1 cellular context compared by ENCODE assay signal in genomic region chr14:65506801-65507200, GRCh38.
A peak's percentile ranks its signal among the peaks of the same experiment; 100 is the strongest.
TF ChIP-seq lines count a peak whose summit lies in the region.

No MANE protein-coding gene starts in this region.

TF ChIP-seq in HepG2, 621 proteins besides CTCF, POLR2A, EP300 and RAD21 (continued from another document and continues in another):
- TF ChIP-seq, protein P1, sequence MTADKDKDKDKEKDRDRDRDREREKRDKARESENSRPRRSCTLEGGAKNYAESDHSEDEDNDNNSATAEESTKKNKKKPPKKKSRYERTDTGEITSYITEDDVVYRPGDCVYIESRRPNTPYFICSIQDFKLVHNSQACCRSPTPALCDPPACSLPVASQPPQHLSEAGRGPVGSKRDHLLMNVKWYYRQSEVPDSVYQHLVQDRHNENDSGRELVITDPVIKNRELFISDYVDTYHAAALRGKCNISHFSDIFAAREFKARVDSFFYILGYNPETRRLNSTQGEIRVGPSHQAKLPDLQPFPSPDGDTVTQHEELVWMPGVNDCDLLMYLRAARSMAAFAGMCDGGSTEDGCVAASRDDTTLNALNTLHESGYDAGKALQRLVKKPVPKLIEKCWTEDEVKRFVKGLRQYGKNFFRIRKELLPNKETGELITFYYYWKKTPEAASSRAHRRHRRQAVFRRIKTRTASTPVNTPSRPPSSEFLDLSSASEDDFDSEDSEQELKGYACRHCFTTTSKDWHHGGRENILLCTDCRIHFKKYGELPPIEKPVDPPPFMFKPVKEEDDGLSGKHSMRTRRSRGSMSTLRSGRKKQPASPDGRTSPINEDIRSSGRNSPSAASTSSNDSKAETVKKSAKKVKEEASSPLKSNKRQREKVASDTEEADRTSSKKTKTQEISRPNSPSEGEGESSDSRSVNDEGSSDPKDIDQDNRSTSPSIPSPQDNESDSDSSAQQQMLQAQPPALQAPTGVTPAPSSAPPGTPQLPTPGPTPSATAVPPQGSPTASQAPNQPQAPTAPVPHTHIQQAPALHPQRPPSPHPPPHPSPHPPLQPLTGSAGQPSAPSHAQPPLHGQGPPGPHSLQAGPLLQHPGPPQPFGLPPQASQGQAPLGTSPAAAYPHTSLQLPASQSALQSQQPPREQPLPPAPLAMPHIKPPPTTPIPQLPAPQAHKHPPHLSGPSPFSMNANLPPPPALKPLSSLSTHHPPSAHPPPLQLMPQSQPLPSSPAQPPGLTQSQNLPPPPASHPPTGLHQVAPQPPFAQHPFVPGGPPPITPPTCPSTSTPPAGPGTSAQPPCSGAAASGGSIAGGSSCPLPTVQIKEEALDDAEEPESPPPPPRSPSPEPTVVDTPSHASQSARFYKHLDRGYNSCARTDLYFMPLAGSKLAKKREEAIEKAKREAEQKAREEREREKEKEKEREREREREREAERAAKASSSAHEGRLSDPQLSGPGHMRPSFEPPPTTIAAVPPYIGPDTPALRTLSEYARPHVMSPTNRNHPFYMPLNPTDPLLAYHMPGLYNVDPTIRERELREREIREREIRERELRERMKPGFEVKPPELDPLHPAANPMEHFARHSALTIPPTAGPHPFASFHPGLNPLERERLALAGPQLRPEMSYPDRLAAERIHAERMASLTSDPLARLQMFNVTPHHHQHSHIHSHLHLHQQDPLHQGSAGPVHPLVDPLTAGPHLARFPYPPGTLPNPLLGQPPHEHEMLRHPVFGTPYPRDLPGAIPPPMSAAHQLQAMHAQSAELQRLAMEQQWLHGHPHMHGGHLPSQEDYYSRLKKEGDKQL (CRISPR knock-in tag; IDR thresholded peaks at IDR 0.05; ENCODE audit: low read depth), result 0 out of 2 replicates have a peak, but pooled peaks have one; percentile 15
- TF ChIP-seq FOXP4 (CRISPR knock-in tag; IDR thresholded peaks at IDR 0.05), result peak; percentile 68
- TF ChIP-seq ZNF775 (CRISPR knock-in tag; IDR thresholded peaks at IDR 0.05; ENCODE audit: borderline replicate concordance), result no peak
- TF ChIP-seq AKAP8 (CRISPR knock-in tag; IDR thresholded peaks at IDR 0.05), result no peak
- TF ChIP-seq SNRNP70 (IDR thresholded peaks at IDR 0.05; ENCODE audit: low read depth, low read length), result no peak
- TF ChIP-seq ZNF432 (CRISPR knock-in tag; IDR thresholded peaks at IDR 0.05; ENCODE audit: borderline replicate concordance), result no peak
- TF ChIP-seq SOX13 (IDR thresholded peaks at IDR 0.05), result no peak
- TF ChIP-seq SOX13 (CRISPR knock-in tag; conservative IDR thresholded peaks at IDR 0.05 in 1 of 2, IDR thresholded peaks at IDR 0.05 in 1 of 2), result peak in 1 of 2 experiments; percentile 55; a peak in 2 of 4 replicates
- no peak for TF ChIP-seq SRF (IDR thresholded peaks at IDR 0.05; ENCODE audit: low read depth, low read length)
- 0 out of 2 replicates have a peak, but pooled peaks have one; percentile 29 for TF ChIP-seq TCF7 (IDR thresholded peaks at IDR 0.05; ENCODE audit: low read depth)
- no peak for TF ChIP-seq ZNF749 (CRISPR knock-in tag; IDR thresholded peaks at IDR 0.05; ENCODE audit: borderline replicate concordance)
- TF ChIP-seq KLF15 (CRISPR knock-in tag; IDR thresholded peaks at IDR 0.05; ENCODE audit: borderline replicate concordance), result no peak
- TF ChIP-seq BCL6 (CRISPR knock-in tag; IDR thresholded peaks at IDR 0.05), result 0 out of 2 replicates have a peak, but pooled peaks have one; percentile 32
- TF ChIP-seq POLR2AphosphoS5 (IDR thresholded peaks at IDR 0.05; ENCODE audit: low read depth, low read length), result no peak
- no peak for TF ChIP-seq ZNF839 (CRISPR knock-in tag; IDR thresholded peaks at IDR 0.05; ENCODE audit: borderline replicate concordance)
- 0 out of 2 replicates have a peak, but pooled peaks have one; percentile 12 for TF ChIP-seq TBX3 (IDR thresholded peaks at IDR 0.05; ENCODE audit: borderline replicate concordance)
- no peak for TF ChIP-seq MAF1 (CRISPR knock-in tag; IDR thresholded peaks at IDR 0.05; ENCODE audit: borderline replicate concordance)
- TF ChIP-seq HOXD1 (CRISPR knock-in tag; IDR thresholded peaks at IDR 0.05), result no peak
- no peak for TF ChIP-seq NR2C2 (CRISPR knock-in tag; IDR thresholded peaks at IDR 0.05; ENCODE audit: borderline replicate concordance)
- TF ChIP-seq CSRNP2 (CRISPR knock-in tag; conservative IDR thresholded peaks at IDR 0.05; ENCODE audit: low read depth), result no peak
- no peak for TF ChIP-seq MTERF4 (CRISPR knock-in tag; IDR thresholded peaks at IDR 0.05)
- TF ChIP-seq SKI (IDR thresholded peaks at IDR 0.05; ENCODE audit: partially characterized antibody), result no peak
- TF ChIP-seq ZNF335 (CRISPR knock-in tag; IDR thresholded peaks at IDR 0.05), result no peak
- TF ChIP-seq GATAD2A (CRISPR knock-in tag; IDR thresholded peaks at IDR 0.05), result peak; percentile 28; the same call in 1 of the 2 replicates
- no peak for TF ChIP-seq ZNF20 (CRISPR knock-in tag; IDR thresholded peaks at IDR 0.05)
- TF ChIP-seq, protein P2, sequence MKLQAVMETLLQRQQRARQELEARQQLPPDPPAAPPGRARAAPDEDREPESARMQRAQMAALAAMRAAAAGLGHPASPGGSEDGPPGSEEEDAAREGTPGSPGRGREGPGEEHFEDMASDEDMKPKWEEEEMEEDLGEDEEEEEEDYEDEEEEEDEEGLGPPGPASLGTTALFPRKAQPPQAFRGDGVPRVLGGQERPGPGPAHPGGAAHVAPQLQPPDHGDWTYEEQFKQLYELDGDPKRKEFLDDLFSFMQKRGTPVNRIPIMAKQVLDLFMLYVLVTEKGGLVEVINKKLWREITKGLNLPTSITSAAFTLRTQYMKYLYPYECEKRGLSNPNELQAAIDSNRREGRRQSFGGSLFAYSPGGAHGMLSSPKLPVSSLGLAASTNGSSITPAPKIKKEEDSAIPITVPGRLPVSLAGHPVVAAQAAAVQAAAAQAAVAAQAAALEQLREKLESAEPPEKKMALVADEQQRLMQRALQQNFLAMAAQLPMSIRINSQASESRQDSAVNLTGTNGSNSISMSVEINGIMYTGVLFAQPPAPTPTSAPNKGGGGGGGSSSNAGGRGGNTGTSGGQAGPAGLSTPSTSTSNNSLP (IDR thresholded peaks at IDR 0.05; ENCODE audit: low read depth, low read length), result no peak
- TF ChIP-seq HNRNPH1 (optimal IDR thresholded peaks at IDR 0.05; ENCODE audit: low read depth, low read length), result no peak
- TF ChIP-seq FOXA3 (CRISPR knock-in tag; IDR thresholded peaks at IDR 0.05), result peak; percentile 65
- no peak for TF ChIP-seq KAT2B (IDR thresholded peaks at IDR 0.05; ENCODE audit: borderline replicate concordance, low read depth, low read length)
- no peak for TF ChIP-seq REST (IDR thresholded peaks at IDR 0.05; ENCODE audit: borderline replicate concordance in 1 of 2, low read depth in 1 of 2, low read length in 2 of 2)
- TF ChIP-seq, protein P3, sequence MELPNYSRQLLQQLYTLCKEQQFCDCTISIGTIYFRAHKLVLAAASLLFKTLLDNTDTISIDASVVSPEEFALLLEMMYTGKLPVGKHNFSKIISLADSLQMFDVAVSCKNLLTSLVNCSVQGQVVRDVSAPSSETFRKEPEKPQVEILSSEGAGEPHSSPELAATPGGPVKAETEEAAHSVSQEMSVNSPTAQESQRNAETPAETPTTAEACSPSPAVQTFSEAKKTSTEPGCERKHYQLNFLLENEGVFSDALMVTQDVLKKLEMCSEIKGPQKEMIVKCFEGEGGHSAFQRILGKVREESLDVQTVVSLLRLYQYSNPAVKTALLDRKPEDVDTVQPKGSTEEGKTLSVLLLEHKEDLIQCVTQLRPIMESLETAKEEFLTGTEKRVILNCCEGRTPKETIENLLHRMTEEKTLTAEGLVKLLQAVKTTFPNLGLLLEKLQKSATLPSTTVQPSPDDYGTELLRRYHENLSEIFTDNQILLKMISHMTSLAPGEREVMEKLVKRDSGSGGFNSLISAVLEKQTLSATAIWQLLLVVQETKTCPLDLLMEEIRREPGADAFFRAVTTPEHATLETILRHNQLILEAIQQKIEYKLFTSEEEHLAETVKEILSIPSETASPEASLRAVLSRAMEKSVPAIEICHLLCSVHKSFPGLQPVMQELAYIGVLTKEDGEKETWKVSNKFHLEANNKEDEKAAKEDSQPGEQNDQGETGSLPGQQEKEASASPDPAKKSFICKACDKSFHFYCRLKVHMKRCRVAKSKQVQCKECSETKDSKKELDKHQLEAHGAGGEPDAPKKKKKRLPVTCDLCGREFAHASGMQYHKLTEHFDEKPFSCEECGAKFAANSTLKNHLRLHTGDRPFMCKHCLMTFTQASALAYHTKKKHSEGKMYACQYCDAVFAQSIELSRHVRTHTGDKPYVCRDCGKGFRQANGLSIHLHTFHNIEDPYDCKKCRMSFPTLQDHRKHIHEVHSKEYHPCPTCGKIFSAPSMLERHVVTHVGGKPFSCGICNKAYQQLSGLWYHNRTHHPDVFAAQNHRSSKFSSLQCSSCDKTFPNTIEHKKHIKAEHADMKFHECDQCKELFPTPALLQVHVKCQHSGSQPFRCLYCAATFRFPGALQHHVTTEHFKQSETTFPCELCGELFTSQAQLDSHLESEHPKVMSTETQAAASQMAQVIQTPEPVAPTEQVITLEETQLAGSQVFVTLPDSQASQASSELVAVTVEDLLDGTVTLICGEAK (IDR thresholded peaks at IDR 0.05), result no peak
- TF ChIP-seq, protein P3 (CRISPR knock-in tag; IDR thresholded peaks at IDR 0.05), result no peak
